Comparison of ENCODE assay signal across 1 cellular context in the genomic region with DNA sequence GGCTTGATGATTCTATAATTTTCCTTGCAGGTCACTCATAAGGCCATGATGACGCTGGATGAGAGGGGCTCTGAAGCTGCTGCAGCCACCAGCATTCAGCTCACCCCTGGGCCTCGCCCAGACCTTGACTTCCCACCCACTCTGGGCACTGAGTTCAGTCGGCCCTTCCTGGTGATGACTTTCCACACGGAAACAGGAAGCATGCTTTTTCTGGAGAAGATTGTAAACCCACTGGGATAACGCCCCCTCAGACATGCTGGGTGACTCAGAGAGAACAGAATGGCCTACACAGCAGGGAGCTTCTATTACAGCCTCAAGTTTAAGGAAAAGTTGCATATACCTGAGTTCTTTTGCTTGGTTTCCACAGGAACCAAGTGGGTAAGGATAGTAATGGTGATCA.
TF ChIP-seq lines count a peak whose summit lies in the region.

No MANE protein-coding gene starts in this region.

TF ChIP-seq in HepG2, 621 proteins besides CTCF, POLR2A, EP300 and RAD21 (continued from another document):
- TF ChIP-seq PITX1 (CRISPR knock-in tag; IDR thresholded peaks at IDR 0.05) (no peak), ZC3H4 (CRISPR knock-in tag; IDR thresholded peaks at IDR 0.05; ENCODE audit: borderline replicate concordance) (no peak), ZNF350 (CRISPR knock-in tag; IDR thresholded peaks at IDR 0.05; ENCODE audit: borderline replicate concordance, low read depth) (no peak), ELF3 (CRISPR knock-in tag; IDR thresholded peaks at IDR 0.05) (peak; percentile 58; the same call in 1 of the 2 replicates), GABPA (IDR thresholded peaks at IDR 0.05; ENCODE audit: low read depth, low read length) (no peak), GABPA (CRISPR knock-in tag; IDR thresholded peaks at IDR 0.05; ENCODE audit: low read depth) (0 out of 2 replicates have a peak, but pooled peaks have one; percentile 22)
- TF ChIP-seq, protein P1, sequence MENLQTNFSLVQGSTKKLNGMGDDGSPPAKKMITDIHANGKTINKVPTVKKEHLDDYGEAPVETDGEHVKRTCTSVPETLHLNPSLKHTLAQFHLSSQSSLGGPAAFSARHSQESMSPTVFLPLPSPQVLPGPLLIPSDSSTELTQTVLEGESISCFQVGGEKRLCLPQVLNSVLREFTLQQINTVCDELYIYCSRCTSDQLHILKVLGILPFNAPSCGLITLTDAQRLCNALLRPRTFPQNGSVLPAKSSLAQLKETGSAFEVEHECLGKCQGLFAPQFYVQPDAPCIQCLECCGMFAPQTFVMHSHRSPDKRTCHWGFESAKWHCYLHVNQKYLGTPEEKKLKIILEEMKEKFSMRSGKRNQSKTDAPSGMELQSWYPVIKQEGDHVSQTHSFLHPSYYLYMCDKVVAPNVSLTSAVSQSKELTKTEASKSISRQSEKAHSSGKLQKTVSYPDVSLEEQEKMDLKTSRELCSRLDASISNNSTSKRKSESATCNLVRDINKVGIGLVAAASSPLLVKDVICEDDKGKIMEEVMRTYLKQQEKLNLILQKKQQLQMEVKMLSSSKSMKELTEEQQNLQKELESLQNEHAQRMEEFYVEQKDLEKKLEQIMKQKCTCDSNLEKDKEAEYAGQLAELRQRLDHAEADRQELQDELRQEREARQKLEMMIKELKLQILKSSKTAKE (CRISPR knock-in tag; IDR thresholded peaks at IDR 0.05; ENCODE audit: borderline replicate concordance), result no peak
